18 cellular contexts compared by ENCODE assay signal in genomic region chr6:13870185-13870584, GRCh38. TPM values are rescaled to one million over a fixed set of nuclear protein-coding genes. Genes with fewer than 3 reads are reported as not detected.
A peak's percentile ranks its signal among the peaks of the same experiment; 100 is the strongest.
DNase-seq lines count a peak whose midpoint lies in the region; ATAC-seq lines count a peak whose summit lies in the region.
"Had no signal": no experiment of that assay in that cellular context is flagged by ENCODE, and none has a peak within 500 bp of the region (broad histone marks: within the 10 kb centered on the region; RNA-seq: fewer than 3 reads in every experiment).

No MANE protein-coding gene starts in this region.

- in situ Hi-C loops in GM23248 (cut with MboI), result no loop called here

- intact Hi-C loops in sciatic nerve (cut with DNase I), result no loop called here

- H2AFZ ChIP-seq in GM23248, result no peak overlapping the region

- no peaks in the 10 kb centered on the region for H3K9me3 ChIP-seq in GM23248 (ENCODE audit: low read depth)
- H3K9me3 ChIP-seq: A549, Caco-2, SJSA1 had no signal

- no peaks in the 10 kb centered on the region for H3F3A ChIP-seq in GM23248 (ENCODE audit: insufficient read depth)

- no peak overlapping the region for H3K27ac ChIP-seq in GM23248
- H3K27ac ChIP-seq: A549, SJSA1 had no signal

- ATAC-seq in sciatic nerve (peak; percentile 66), HG02840 (IDR thresholded peaks at IDR 0.05; ENCODE audit: low FRiP score, unreplicated experiment) (no peak)
- ATAC-seq: A549 had no signal

- DNase-seq in Ammon's horn (ENCODE audit: low spot score) (peak; percentile 36), GM23248 (peak; percentile 11), globus pallidus (ENCODE audit: low spot score) (peak; percentile 9), sciatic nerve (ENCODE audit: low spot score) (no peak), 8988T (no peak), NCI-H2196 (lab: John Stamatoyannopoulos, UW; ENCODE audit: unreplicated experiment) (no peak)
- DNase-seq: Caco-2; CD4-positive, alpha-beta memory T cell; DND-41; KG1; NCI-H1092; NCI-H1436; NCI-H187 treated with DMSO at 0.1 percent for 48 hours; NCI-H2227 treated with DMSO at 0.1 percent for 48 hours; NCI-H510A had no signal

- no peaks in the 10 kb centered on the region for H3K79me2 ChIP-seq in GM23248 (ENCODE audit: insufficient read depth)

- no peak overlapping the region for H3K9ac ChIP-seq in GM23248

- no peaks in the 10 kb centered on the region for H3K9me2 ChIP-seq in GM23248 (ENCODE audit: insufficient read depth)

- no peak overlapping the region for H3K4me2 ChIP-seq in GM23248 (ENCODE audit: unreplicated experiment)
- H3K4me2 ChIP-seq: A549 had no signal

- H3K4me3 ChIP-seq in GM23248, result no peak overlapping the region
- H3K4me3 ChIP-seq: A549, SJSA1 had no signal

- WGBS in GM23248 (ENCODE audit: low coverage in 1 of 2, low lambda C conversion rate in 2 of 2, missing lambda C conversion rate in 2 of 2), 2 experiments, result 18 to 21% methylated on average over 5 of the region's 5 CpGs

- peaks cover 18% of the 10 kb centered on the region for H3K27me3 ChIP-seq in GM23248 (replicated peaks; ENCODE audit: insufficient read depth)

- H3K36me3 ChIP-seq in GM23248 (ENCODE audit: low read depth), result no peaks in the 10 kb centered on the region
- H3K36me3 ChIP-seq: SJSA1 had no signal

- H4K20me1 ChIP-seq in GM23248 (ENCODE audit: insufficient read depth), result no peaks in the 10 kb centered on the region

- no peaks in the 10 kb centered on the region for H3K4me1 ChIP-seq in GM23248 (ENCODE audit: insufficient read depth)
- H3K4me1 ChIP-seq: A549 had no signal

RNA-seq across cellular contexts. Expression of gene RNF182, which starts 54.6 kb away (rescaled TPM):
- 2.3 and 2.7 TPM in 2 replicates for total RNA-seq in GM23248 (2014; rRNA removed; shearing (Covaris generic))
- polyA plus RNA-seq in GM23248 (2016; fragmentation: Nextera tagmentation; extraction: Ambion mirVana), result 1.8 and 2.0 TPM in 2 replicates
- total RNA-seq in sciatic nerve, result 0.49 TPM
- total RNA-seq: CD4-positive, alpha-beta memory T cell had no signal
- polyA plus RNA-seq: CD4-positive, alpha-beta memory T cell had no signal

RNA-seq across cellular contexts. Expression of gene MCUR1, which starts 55.8 kb away (rescaled TPM):
- total RNA-seq in GM23248 (2014; rRNA removed; shearing (Covaris generic)), result 11.1 and 13.6 TPM in 2 replicates
- 27.9 and 28.3 TPM in 2 replicates for polyA plus RNA-seq in GM23248 (2016; fragmentation: Nextera tagmentation; extraction: Ambion mirVana)
- 22.7 TPM for total RNA-seq in sciatic nerve

Comparison
In these comparisons a context has a peak if more than half of its experiments do, and no peak if none do; other contexts are left out.
1. DNase-seq: peak in Ammon's horn (single experiment), GM23248 (single experiment) and globus pallidus (single experiment); none in sciatic nerve (single experiment), 8988T (single experiment) and NCI-H2196 (single experiment).